19 cellular contexts compared by ENCODE assay signal in genomic region chr6:3471286-3471685, GRCh38.
"Had no signal": no experiment of that assay in that cellular context is flagged by ENCODE, and none has a peak within 500 bp of the region (broad histone marks: within the 10 kb centered on the region; RNA-seq: fewer than 3 reads in every experiment).

No MANE protein-coding gene starts in this region.

- H3K36me3 ChIP-seq: breast epithelium, ovary, upper lobe of right lung had no signal

- DNase-seq: activated CD4-positive, alpha-beta T cell treated with anti-CD3 and anti-CD28 coated beads, Interleukin-2, amount 10 ng/mL, durations not matched to agents 24 days and 14 days; activated CD4-positive, CD25-positive, alpha-beta regulatory T cell; activated CD8-positive, alpha-beta memory T cell treated with anti-CD3 and anti-CD28 coated beads, Interleukin-2, amount 50 U/mL, for 4 hours; activated CD8-positive, alpha-beta T cell treated with anti-CD3 and anti-CD28 coated beads, Interleukin-2, amount 10 ng/mL, durations not matched to agents 7 days and 5 days; activated gamma-delta T cell; activated naive CD8-positive, alpha-beta T cell treated with anti-CD3 and anti-CD28 coated beads for 36 hours; activated T-cell treated with anti-CD3 and anti-CD28 coated beads, Interleukin-2, amount 50 U/mL, for 48 hours; cerebellar nuclear complex; effector CD8-positive, alpha-beta T cell; glutamatergic neuron; hypothalamus; midbrain; ovary; stimulated activated CD4-positive, alpha-beta T cell treated with anti-CD3 and anti-CD28 coated beads, Interleukin-1b, Interleukin-23, amount 100 ng/mL, for 48 hours; stimulated activated naive CD8-positive, alpha-beta T cell treated with anti-CD3 and anti-CD28 coated beads, Interleukin-15, amount 100 ng/mL, for 72 hours; testis; upper lobe of right lung had no signal

- H3K27ac Mint-ChIP-seq: activated CD4-positive, alpha-beta T cell treated with anti-CD3 and anti-CD28 coated beads, Interleukin-2, amount 10 ng/mL, durations not matched to agents 24 days and 14 days; activated CD8-positive, alpha-beta T cell treated with anti-CD3 and anti-CD28 coated beads, Interleukin-2, amount 10 ng/mL, durations not matched to agents 7 days and 5 days; activated naive CD8-positive, alpha-beta T cell treated with anti-CD3 and anti-CD28 coated beads for 36 hours had no signal

- H3K27me3 Mint-ChIP-seq: activated naive CD8-positive, alpha-beta T cell treated with anti-CD3 and anti-CD28 coated beads for 36 hours had no signal

- H3K4me1 ChIP-seq: breast epithelium, upper lobe of right lung had no signal

- H3K4me3 ChIP-seq: breast epithelium, ovary, testis, upper lobe of right lung had no signal

- H3K9me3 Mint-ChIP-seq: activated CD4-positive, alpha-beta T cell treated with anti-CD3 and anti-CD28 coated beads, Interleukin-2, amount 10 ng/mL, durations not matched to agents 24 days and 14 days; activated naive CD8-positive, alpha-beta T cell treated with anti-CD3 and anti-CD28 coated beads for 36 hours; neural crest cell; stimulated activated naive CD8-positive, alpha-beta T cell treated with anti-CD3 and anti-CD28 coated beads, Interleukin-15, amount 100 ng/mL, for 72 hours had no signal

- H3K36me3 Mint-ChIP-seq: activated naive CD8-positive, alpha-beta T cell treated with anti-CD3 and anti-CD28 coated beads for 36 hours had no signal

- H3K4me1 Mint-ChIP-seq: activated naive CD8-positive, alpha-beta T cell treated with anti-CD3 and anti-CD28 coated beads for 36 hours; stimulated activated naive CD8-positive, alpha-beta T cell treated with anti-CD3 and anti-CD28 coated beads, Interleukin-15, amount 100 ng/mL, for 72 hours had no signal

- H3K9me3 ChIP-seq: breast epithelium, ovary, testis, upper lobe of right lung had no signal

- H3K27me3 ChIP-seq: breast epithelium, ovary, testis, upper lobe of right lung had no signal

- H3K27ac ChIP-seq: ovary, testis, upper lobe of right lung had no signal

- H3K4me3 Mint-ChIP-seq: activated CD4-positive, alpha-beta T cell treated with anti-CD3 and anti-CD28 coated beads, Interleukin-2, amount 10 ng/mL, durations not matched to agents 24 days and 14 days; activated CD8-positive, alpha-beta T cell treated with anti-CD3 and anti-CD28 coated beads, Interleukin-2, amount 10 ng/mL, durations not matched to agents 7 days and 5 days; activated naive CD8-positive, alpha-beta T cell treated with anti-CD3 and anti-CD28 coated beads for 36 hours; neural crest cell; stimulated activated naive CD8-positive, alpha-beta T cell treated with anti-CD3 and anti-CD28 coated beads, Interleukin-15, amount 100 ng/mL, for 72 hours had no signal
